30 cellular contexts compared by ENCODE assay signal in the genomic region with DNA sequence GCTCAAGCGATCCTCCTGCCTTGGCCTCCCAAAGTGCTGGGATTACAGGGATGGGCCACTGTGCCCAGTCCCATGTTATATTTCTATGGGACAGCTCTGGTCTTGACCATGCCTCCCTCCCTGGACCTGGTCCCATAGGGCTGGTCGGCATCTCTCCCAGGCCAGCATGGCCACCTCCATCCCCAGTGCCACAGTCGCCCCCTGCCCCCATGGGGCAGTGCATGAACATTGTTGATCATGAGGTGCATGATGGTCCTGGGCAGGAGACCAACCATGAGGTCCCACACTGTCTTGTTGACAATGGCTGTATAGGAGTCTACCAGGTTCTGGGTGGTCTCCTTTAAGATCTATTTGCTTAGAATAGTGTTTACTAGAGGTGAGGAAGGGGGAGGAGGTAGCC. TPM values are rescaled to one million over a fixed set of nuclear protein-coding genes. Genes with fewer than 3 reads are reported as not detected.
DNase-seq lines count a peak whose midpoint lies in the region; ATAC-seq, FAIRE-seq and TF ChIP-seq lines count a peak whose summit lies in the region.
"Had no signal": no experiment of that assay in that cellular context is flagged by ENCODE, and none has a peak within 500 bp of the region (broad histone marks: within the 10 kb centered on the region; RNA-seq: fewer than 3 reads in every experiment).

No MANE protein-coding gene starts in this region.

- H2BK20ac ChIP-seq in H9 (ENCODE audit: low read depth, low read length, poor library complexity, severe bottlenecking): no peak overlapping the region

- H4K5ac ChIP-seq in H9 (ENCODE audit: insufficient read length, low read depth, low read length): no peak overlapping the region

- H3K23me2 ChIP-seq in H9 (ENCODE audit: insufficient read length, low read depth, low read length, poor library complexity, severe bottlenecking): peaks cover 4% of the 10 kb centered on the region

- H3K4me1 Mint-ChIP-seq in activated CD8-positive, alpha-beta memory T cell treated with anti-CD3 and anti-CD28 coated beads, Interleukin-2, amount 10 ng/mL, durations not matched to agents 7 days and 5 days: peaks cover 35% of the 10 kb centered on the region
- H3K4me1 Mint-ChIP-seq in H9: peaks cover 19 to 23% of the 10 kb centered on the region in 2 experiments
- peaks cover 39% of the 10 kb centered on the region for H3K4me1 Mint-ChIP-seq in activated CD8-positive, alpha-beta T cell treated with anti-CD3 and anti-CD28 coated beads, Interleukin-2, amount 10 ng/mL, durations not matched to agents 7 days and 5 days (ENCODE audit: low read depth)

- H3K9me3 Mint-ChIP-seq in activated CD8-positive, alpha-beta memory T cell treated with anti-CD3 and anti-CD28 coated beads, Interleukin-2, amount 10 ng/mL, durations not matched to agents 7 days and 5 days (ENCODE audit: low read depth): no peaks in the 10 kb centered on the region
- H3K9me3 Mint-ChIP-seq in H9: no peaks in the 10 kb centered on the region
- no peaks in the 10 kb centered on the region for H3K9me3 Mint-ChIP-seq in activated CD8-positive, alpha-beta T cell treated with anti-CD3 and anti-CD28 coated beads, Interleukin-2, amount 10 ng/mL, durations not matched to agents 7 days and 5 days (ENCODE audit: insufficient read depth)
- H3K9me3 Mint-ChIP-seq: activated T-helper 17 cell treated with anti-CD3 and anti-CD28 coated beads, Interleukin-2, amount 50 U/mL, for 72 hours; CD4-positive, CD25-positive, alpha-beta regulatory T cell; dendritic cell treated with granulocyte-macrophage colony-stimulating factor and Interleukin-4, amounts not matched to agents 40 ng/mL and 50 ng/mL, for 4 days; natural killer cell had no signal

- no CpG with 5 or more reads among the region's 3 CpGs for WGBS in H9 (ENCODE audit: extremely low coverage, insufficient read length, low lambda C conversion rate)

- H2BK15ac ChIP-seq in H9 (ENCODE audit: low read depth, low read length): no peak overlapping the region

- no peaks in the 10 kb centered on the region for H4K20me1 ChIP-seq in H9 (ENCODE audit: control insufficient read depth, insufficient read depth, insufficient read length)

- H3K56ac ChIP-seq in H9 (ENCODE audit: insufficient read length, low read depth, low read length): no peak overlapping the region

- H3K4me3 ChIP-seq in kidney (ENCODE audit: low read length in 2 of 2): no peak overlapping the region
- H3K4me3 ChIP-seq: gastroesophageal sphincter, suprapubic skin had no signal

- H3K18ac ChIP-seq in H9 (ENCODE audit: insufficient read length, low read depth, low read length): no peak overlapping the region

- H3K4me1 ChIP-seq in H9 (ENCODE audit: insufficient read depth, low read length): 0 out of 2 replicates have a peak, but pooled peaks cover 2% of the 10 kb centered on the region
- peaks cover 0 to 2% of the 10 kb centered on the region in 2 donors for H3K4me1 ChIP-seq in kidney (ENCODE audit: control insufficient read depth in 1 of 2, insufficient read depth in 1 of 2, low read depth in 1 of 2, low read length in 2 of 2)

- peaks cover 2% of the 10 kb centered on the region; the same call in 1 of the 2 replicates for H3K79me2 ChIP-seq in H9 (ENCODE audit: insufficient read depth, low read length)

- no peak overlapping the region for H2BK12ac ChIP-seq in H9 (ENCODE audit: insufficient read length, low read depth, low read length)

- no peaks in the 10 kb centered on the region for H3K27me3 ChIP-seq in H9 (ENCODE audit: insufficient read depth, low read length)
- H3K27me3 ChIP-seq: gastroesophageal sphincter, suprapubic skin had no signal

- H2BK5ac ChIP-seq in H9 (ENCODE audit: insufficient read length, low read length): no peak overlapping the region

- H3K4ac ChIP-seq in H9 (ENCODE audit: low read depth, low read length): no peak overlapping the region

- H3K27ac Mint-ChIP-seq in activated CD8-positive, alpha-beta memory T cell treated with anti-CD3 and anti-CD28 coated beads, Interleukin-2, amount 10 ng/mL, durations not matched to agents 7 days and 5 days: no peak overlapping the region
- H3K27ac Mint-ChIP-seq in H9: no peak overlapping the region
- no peak overlapping the region for H3K27ac Mint-ChIP-seq in activated CD8-positive, alpha-beta T cell treated with anti-CD3 and anti-CD28 coated beads, Interleukin-2, amount 10 ng/mL, durations not matched to agents 7 days and 5 days
- H3K27ac Mint-ChIP-seq: dendritic cell treated with granulocyte-macrophage colony-stimulating factor and Interleukin-4, amounts not matched to agents 40 ng/mL and 50 ng/mL, for 4 days had no signal

- no peak overlapping the region for H2BK120ac ChIP-seq in H9 (ENCODE audit: low read depth, low read length, poor library complexity, severe bottlenecking)

- CTCF ChIA-PET in activated CD8-positive, alpha-beta memory T cell treated with anti-CD3 and anti-CD28 coated beads, Interleukin-2, amount 10 ng/mL, durations not matched to agents 7 days and 5 days (lab: Charles Lee): no interaction called here
- CTCF ChIA-PET in activated CD8-positive, alpha-beta T cell treated with anti-CD3 and anti-CD28 coated beads, Interleukin-2, amount 10 ng/mL, durations not matched to agents 7 days and 5 days (lab: Charles Lee): no interaction called here

- TF ChIP-seq CTCF in H9 (conservative IDR thresholded peaks at IDR 0.05): no peak
- no peak for TF ChIP-seq CTCF in kidney (IDR thresholded peaks at IDR 0.05; ENCODE audit: borderline replicate concordance, extremely low read depth, insufficient read depth)

- H2AFZ ChIP-seq in H9 (ENCODE audit: low read length): no peak overlapping the region

- H3K9me3 ChIP-seq in H9 (ENCODE audit: control insufficient read depth, low read depth, low read length): no peaks in the 10 kb centered on the region
- H3K9me3 ChIP-seq in kidney (ENCODE audit: control insufficient read depth in 1 of 2, low read length in 2 of 2): no peaks in the 10 kb centered on the region
- H3K9me3 ChIP-seq: gastroesophageal sphincter, suprapubic skin had no signal

- H3K36me3 Mint-ChIP-seq in activated CD8-positive, alpha-beta memory T cell treated with anti-CD3 and anti-CD28 coated beads, Interleukin-2, amount 10 ng/mL, durations not matched to agents 7 days and 5 days: peaks cover 45% of the 10 kb centered on the region
- peaks cover 42 to 65% (median 48%) of the 10 kb centered on the region in 3 experiments for H3K36me3 Mint-ChIP-seq in H9 (ENCODE audit: insufficient read depth in 1 of 3, low read depth in 3 of 3)
- peaks cover 52% of the 10 kb centered on the region for H3K36me3 Mint-ChIP-seq in activated CD8-positive, alpha-beta T cell treated with anti-CD3 and anti-CD28 coated beads, Interleukin-2, amount 10 ng/mL, durations not matched to agents 7 days and 5 days (ENCODE audit: low read depth)

- POLR2A ChIA-PET in activated CD8-positive, alpha-beta T cell treated with anti-CD3 and anti-CD28 coated beads, Interleukin-2, amount 10 ng/mL, durations not matched to agents 7 days and 5 days (lab: Charles Lee): no interaction called here

- H3K9ac ChIP-seq in H9 (ENCODE audit: extremely low read depth, insufficient read length, low read length) (no peak overlapping the region), kidney (ENCODE audit: low read length in 2 of 2) (no peak overlapping the region)

- peaks cover 14 to 34% of the 10 kb centered on the region in 2 donors for H3K36me3 ChIP-seq in kidney (ENCODE audit: control insufficient read depth in 1 of 2, insufficient read depth in 2 of 2, low read length in 2 of 2)

- H3K14ac ChIP-seq in H9 (ENCODE audit: insufficient read depth, low read length): no peak overlapping the region

- no peak overlapping the region for H3T11ph ChIP-seq in H9 (ENCODE audit: low read length)

- no peak overlapping the region for H2AK5ac ChIP-seq in H9 (ENCODE audit: insufficient read length, low read length)

- no peak overlapping the region for H3K27ac ChIP-seq in H9 (ENCODE audit: insufficient read length, low read depth, low read length)
- H3K27ac ChIP-seq in kidney (ENCODE audit: low read depth in 2 of 2, low read length in 2 of 2): no peak overlapping the region
- H3K27ac ChIP-seq: gastroesophageal sphincter, suprapubic skin had no signal

- FAIRE-seq in kidney (lab: Jason Lieb, UNC) (no peak), frontal cortex (lab: Jason Lieb, UNC) (no peak)
- FAIRE-seq: A204.1, endometrium, G401.6, H54 had no signal

- H3K79me1 ChIP-seq in H9 (ENCODE audit: insufficient read depth, low read depth, low read length, poor library complexity, severe bottlenecking): no peaks in the 10 kb centered on the region

- no peak overlapping the region for H3K4me3 Mint-ChIP-seq in activated CD8-positive, alpha-beta memory T cell treated with anti-CD3 and anti-CD28 coated beads, Interleukin-2, amount 10 ng/mL, durations not matched to agents 7 days and 5 days
- no peak overlapping the region for H3K4me3 Mint-ChIP-seq in H9
- H3K4me3 Mint-ChIP-seq in activated CD8-positive, alpha-beta T cell treated with anti-CD3 and anti-CD28 coated beads, Interleukin-2, amount 10 ng/mL, durations not matched to agents 7 days and 5 days: no peak overlapping the region
- H3K4me3 Mint-ChIP-seq: activated T-helper 17 cell treated with anti-CD3 and anti-CD28 coated beads, Interleukin-2, amount 50 U/mL, for 72 hours; CD4-positive, CD25-positive, alpha-beta regulatory T cell; dendritic cell treated with granulocyte-macrophage colony-stimulating factor and Interleukin-4, amounts not matched to agents 40 ng/mL and 50 ng/mL, for 4 days; natural killer cell; stimulated activated naive B cell treated with anti-CD40 and anti-IgM and Interleukin-4, amounts not matched to agents 10 μg/mL and 1 μg/mL and 100 μg/mL, for 72 hours had no signal

- peak; percentile 55 for DNase-seq in activated CD8-positive, alpha-beta memory T cell treated with anti-CD3 and anti-CD28 coated beads, Interleukin-2, amount 50 U/mL, for 48 hours
- DNase-seq in activated CD8-positive, alpha-beta memory T cell treated with anti-CD3 and anti-CD28 coated beads, Interleukin-2, amount 10 ng/mL, durations not matched to agents 7 days and 5 days: no peak
- DNase-seq in H9 (peak; percentile 25), kidney (peak; percentile 31), frontal cortex (ENCODE audit: low spot score in 2 of 2) (no peak)
- DNase-seq in activated CD8-positive, alpha-beta T cell treated with anti-CD3 and anti-CD28 coated beads, Interleukin-2, amount 10 ng/mL, durations not matched to agents 7 days and 5 days: peak; percentile 20
- DNase-seq: activated CD4-positive, alpha-beta T cell treated with anti-CD3 and anti-CD28 coated beads for 1 hour; Calu3; caudate nucleus; CD4-positive, CD25-positive, alpha-beta regulatory T cell; DMS79; hippocampal formation; left colon; natural killer cell; NCI-H2107; NCI-H345; NCI-H69; occipital lobe; SHP77; stimulated activated naive B cell treated with anti-CD40 and anti-IgM and Interleukin-4, amounts not matched to agents 10 μg/mL and 1 μg/mL and 100 μg/mL, for 72 hours had no signal

- no peak for ATAC-seq in activated CD8-positive, alpha-beta memory T cell treated with anti-CD3 and anti-CD28 coated beads, Interleukin-2, amount 10 ng/mL, durations not matched to agents 7 days and 5 days
- no peak for ATAC-seq in activated CD8-positive, alpha-beta T cell treated with anti-CD3 and anti-CD28 coated beads, Interleukin-2, amount 10 ng/mL, durations not matched to agents 7 days and 5 days
- ATAC-seq in HG02798 (IDR thresholded peaks at IDR 0.05; ENCODE audit: poor library complexity, unreplicated experiment): no peak
- no peak for ATAC-seq in HG03159 (IDR thresholded peaks at IDR 0.05; ENCODE audit: unreplicated experiment)
- ATAC-seq: activated T-helper 17 cell treated with anti-CD3 and anti-CD28 coated beads, Interleukin-2, amount 50 U/mL, for 72 hours; gastroesophageal sphincter; left colon; natural killer cell; stimulated activated naive B cell treated with anti-CD40 and anti-IgM and Interleukin-4, amounts not matched to agents 10 μg/mL and 1 μg/mL and 100 μg/mL, for 72 hours had no signal

- H4K91ac ChIP-seq in H9 (ENCODE audit: insufficient read length, low read depth, low read length): no peak overlapping the region

- intact Hi-C loops in kidney (cut with DNase I): no loop called here

- H3K27me3 Mint-ChIP-seq in activated CD8-positive, alpha-beta memory T cell treated with anti-CD3 and anti-CD28 coated beads, Interleukin-2, amount 10 ng/mL, durations not matched to agents 7 days and 5 days: no peaks in the 10 kb centered on the region
- H3K27me3 Mint-ChIP-seq in H9 (ENCODE audit: low read depth): no peaks in the 10 kb centered on the region; the same call in 1 of the 2 replicates
- H3K27me3 Mint-ChIP-seq in activated CD8-positive, alpha-beta T cell treated with anti-CD3 and anti-CD28 coated beads, Interleukin-2, amount 10 ng/mL, durations not matched to agents 7 days and 5 days (ENCODE audit: low read depth): no peaks in the 10 kb centered on the region
- H3K27me3 Mint-ChIP-seq: activated T-helper 17 cell treated with anti-CD3 and anti-CD28 coated beads, Interleukin-2, amount 50 U/mL, for 72 hours; CD4-positive, CD25-positive, alpha-beta regulatory T cell; dendritic cell treated with granulocyte-macrophage colony-stimulating factor and Interleukin-4, amounts not matched to agents 40 ng/mL and 50 ng/mL, for 4 days; stimulated activated naive B cell treated with anti-CD40 and anti-IgM and Interleukin-4, amounts not matched to agents 10 μg/mL and 1 μg/mL and 100 μg/mL, for 72 hours had no signal

- H3K4me2 ChIP-seq in H9 (ENCODE audit: insufficient read depth, insufficient read length, low read length): no peak overlapping the region

- no peak overlapping the region for H4K8ac ChIP-seq in H9 (replicated peaks; ENCODE audit: insufficient read length, low read depth, low read length)

- H3K23ac ChIP-seq in H9 (ENCODE audit: insufficient read length, low read depth, low read length): no peak overlapping the region

RNA-seq across cellular contexts. Expression of a gene that starts 6.5 kb away (rescaled TPM):
- total RNA-seq in activated CD8-positive, alpha-beta memory T cell treated with anti-CD3 and anti-CD28 coated beads, Interleukin-2, amount 10 ng/mL, durations not matched to agents 7 days and 5 days: 1,000 to 10,000 TPM; 1,238 to 1,479 TPM
- total RNA-seq in H9 (2021) (2,597 and 2,660 TPM in 2 replicates), kidney (1,125 TPM), frontal cortex (1,382 TPM)
- 1,000 to 10,000 TPM; 1,755 to 1,800 TPM for total RNA-seq in activated CD8-positive, alpha-beta T cell treated with anti-CD3 and anti-CD28 coated beads, Interleukin-2, amount 10 ng/mL, durations not matched to agents 7 days and 5 days
- 2,465 TPM for polyA plus RNA-seq in kidney (ENCODE audit: insufficient read depth, low read depth, low replicate concordance)

Comparison
In these comparisons a context has a peak if more than half of its experiments do, and no peak if none do; other contexts are left out.
1. DNase-seq: peak in activated CD8-positive, alpha-beta memory T cell treated with anti-CD3 and anti-CD28 coated beads, Interleukin-2, amount 50 U/mL, for 48 hours (single experiment), H9 (single experiment), activated CD8-positive, alpha-beta T cell treated with anti-CD3 and anti-CD28 coated beads, Interleukin-2, amount 10 ng/mL, durations not matched to agents 7 days and 5 days (single experiment) and kidney (single experiment); none in activated CD8-positive, alpha-beta memory T cell treated with anti-CD3 and anti-CD28 coated beads, Interleukin-2, amount 10 ng/mL, durations not matched to agents 7 days and 5 days (single experiment) and frontal cortex (0 of 2).